In genomic region chr17:75684924-75685323, GRCh38 we compare ENCODE assay signal across 10 cellular contexts. TPM values are rescaled to one million over a fixed set of nuclear protein-coding genes. Genes with fewer than 3 reads are reported as not detected.
DNase-seq lines count a peak whose midpoint lies in the region; ATAC-seq and TF ChIP-seq lines count a peak whose summit lies in the region.
"Had no signal": no experiment of that assay in that cellular context is flagged by ENCODE, and none has a peak within 500 bp of the region (broad histone marks: within the 10 kb centered on the region; RNA-seq: fewer than 3 reads in every experiment).

No MANE protein-coding gene starts in this region.

- H3K36me3 Mint-ChIP-seq in Caco-2 (ENCODE audit: insufficient read depth, unreplicated experiment) (peaks cover 69% of the 10 kb centered on the region), T-cell (no peaks in the 10 kb centered on the region)

- TF ChIP-seq CTCF in Caco-2 (IDR thresholded peaks at IDR 0.05; ENCODE audit: insufficient read depth in 1 of 2, low read depth in 1 of 2, low read length in 1 of 2, severe bottlenecking in 1 of 2, unreplicated experiment in 1 of 2) (no peak), RWPE1 (conservative IDR thresholded peaks at IDR 0.05; ENCODE audit: low read depth) (no peak), psoas muscle (IDR thresholded peaks at IDR 0.05) (no peak)

- H3K4me1 Mint-ChIP-seq in Caco-2 (ENCODE audit: low read depth, unreplicated experiment) = peaks cover 35% of the 10 kb centered on the region
- H3K4me1 Mint-ChIP-seq in T-cell = peaks cover 40 to 53% (median 49%) of the 10 kb centered on the region in 3 donors

- intact Hi-C loops in Caco-2 (cut with micrococcal nuclease; ENCODE audit: unreplicated experiment) (no loop called here), psoas muscle (cut with DNase I) (no loop called here)

- H3K27ac ChIP-seq in RWPE1 (peak overlapping the region; percentile 100), psoas muscle (peak overlapping the region; percentile 30)

- H3K9me3 Mint-ChIP-seq in Caco-2 (ENCODE audit: unreplicated experiment) = no peaks in the 10 kb centered on the region
- H3K9me3 Mint-ChIP-seq in T-cell = no peaks in the 10 kb centered on the region
- H3K9me3 Mint-ChIP-seq: CD4-positive, CD25-positive, alpha-beta regulatory T cell had no signal

- 60 to 77% (median 65%) methylated on average over 7 of the region's 7 CpGs for WGBS in psoas muscle, 3 donors

- H3K4me3 ChIP-seq in Caco-2 (ENCODE audit: low read depth, low read length) (no peak overlapping the region), psoas muscle (no peak overlapping the region)

- H3K27ac Mint-ChIP-seq in Caco-2 (ENCODE audit: unreplicated experiment) (peak overlapping the region; percentile 90), T-cell (no peak overlapping the region)

- no peak for TF ChIP-seq POLR2A in erythroblast (IDR thresholded peaks at IDR 0.05; ENCODE audit: low read length)

- H3K9me3 ChIP-seq in Caco-2 = no peaks in the 10 kb centered on the region
- H3K9me3 ChIP-seq in psoas muscle = no peaks in the 10 kb centered on the region

- ATAC-seq in psoas muscle = peak in 2 of 4 donors; percentile 38 to 54
- no peak for ATAC-seq in T-cell (replicated peaks in 1 of 4)

- POLR2A ChIA-PET in Caco-2 (lab: Charles Lee) = no interaction called here
- POLR2A ChIA-PET in RWPE1 (lab: Yijun Ruan, JAX; ENCODE audit: low non-redundant PET) = interaction anchor here (1.1 to 3.6 kb wide), 2 partner anchors 8 to 37 kb away, joined by 3 to 39 read pairs; partner anchors contain the start of gene ITGB4
- POLR2A ChIA-PET in T-cell (lab: Charles Lee) = no interaction called here

- peak overlapping the region; percentile 46 for H3K4me3 Mint-ChIP-seq in Caco-2 (ENCODE audit: unreplicated experiment)
- H3K4me3 Mint-ChIP-seq in T-cell = no peak overlapping the region
- H3K4me3 Mint-ChIP-seq: CD4-positive, CD25-positive, alpha-beta regulatory T cell had no signal

- BruUV-seq in Caco-2 (replicated peaks; lab: Mats Ljungman, UMichigan) = no TSS peak

- H3K36me3 ChIP-seq in Caco-2 (ENCODE audit: control insufficient read depth, insufficient read depth, low read length) (peaks cover 6% of the 10 kb centered on the region), psoas muscle (ENCODE audit: insufficient read depth in 1 of 2, low read depth in 1 of 2) (peaks cover 0 to 5% of the 10 kb centered on the region in 2 donors)

- CTCF ChIA-PET in Caco-2 (lab: Charles Lee) (no interaction called here), RWPE1 (lab: Yijun Ruan, JAX) (interaction anchor here (0.5 to 1.6 kb wide), 2 partner anchors 58 to 65 kb away, joined by 4 to 5 read pairs; no protein-coding TSS in a partner anchor), T-cell (lab: Charles Lee) (no interaction called here)

- H3K4me1 ChIP-seq in Caco-2 (peaks cover 30% of the 10 kb centered on the region), psoas muscle (peaks cover 47% of the 10 kb centered on the region)

- H3K27me3 ChIP-seq in Caco-2 (replicated peaks; ENCODE audit: control insufficient read depth, insufficient read depth, low read length) = no peaks in the 10 kb centered on the region
- no peaks in the 10 kb centered on the region for H3K27me3 ChIP-seq in psoas muscle (ENCODE audit: insufficient read depth in 3 of 3, low read length in 2 of 3)

- H3K27me3 Mint-ChIP-seq in Caco-2 (ENCODE audit: insufficient read depth, unreplicated experiment) (no peaks in the 10 kb centered on the region), T-cell (no peaks in the 10 kb centered on the region)
- H3K27me3 Mint-ChIP-seq: CD4-positive, CD25-positive, alpha-beta regulatory T cell had no signal

- DNase-seq in Caco-2 (peak; percentile 58 to 86), RWPE1 (ENCODE audit: low spot score) (peak; percentile 93), fibroblast of gingiva (ENCODE audit: low read depth) (peak; percentile 58), psoas muscle (no peak), T-cell (no peak), erythroblast (lab: John Stamatoyannopoulos, UW) (no peak), amniotic stem cell (lab: John Stamatoyannopoulos, UW) (no peak), COLO668 (lab: John Stamatoyannopoulos, UW; ENCODE audit: unreplicated experiment) (no peak)
- DNase-seq: CD4-positive, CD25-positive, alpha-beta regulatory T cell had no signal

RNA-seq across cellular contexts. Expression of gene SAP30BP, which starts 17.8 kb away (rescaled TPM):
- 119 and 126 TPM in 2 replicates for total RNA-seq in Caco-2 (2022)
- total RNA-seq in psoas muscle = 10 to 100 TPM; 40.9 to 68.5 (median 46.7) TPM
- 100 to 1,000 TPM in 1 of 3 donors, 10 to 100 TPM in 2; 71.9 to 123 (median 79.4) TPM for polyA plus RNA-seq in psoas muscle
- total RNA-seq in T-cell = 100 to 1,000 TPM; 124 to 191 (median 128) TPM

RNA-seq across cellular contexts. Expression of gene RECQL5, which starts 18.0 kb away (rescaled TPM):
- total RNA-seq in Caco-2 (2022) = 67.0 and 67.7 TPM in 2 replicates
- 10 to 100 TPM in 2 of 4 donors, 1 to 10 TPM in 2; 6.8 to 15.5 (median 9.6) TPM for total RNA-seq in psoas muscle
- polyA plus RNA-seq in psoas muscle = 10 to 100 TPM in 1 of 3 donors, 1 to 10 TPM in 2; 5.7 to 16.0 (median 7.8) TPM
- 10 to 100 TPM; 38.0 to 75.0 (median 61.9) TPM for total RNA-seq in T-cell

RNA-seq across cellular contexts. Expression of gene ITGB4, which starts 36.3 kb away (rescaled TPM):
- total RNA-seq in Caco-2 (2022) (50.8 and 55.4 TPM in 2 replicates), psoas muscle (1 to 10 TPM; 1.3 to 5.7 (median 3.9) TPM), T-cell (1 to 10 TPM in 4 of 5 donors, under 1 TPM in 1; 0.68 to 1.6 (median 1.5) TPM)
- polyA plus RNA-seq in psoas muscle = 1 to 10 TPM; 1.5 to 2.1 (median 1.6) TPM
- total RNA-seq: CD4-positive, CD25-positive, alpha-beta regulatory T cell had no signal

RNA-seq across cellular contexts. Expression of gene SMIM5, which starts 51.7 kb away (rescaled TPM):
- 0.20 TPM in 1 of 2 replicates, not detected in the other for total RNA-seq in Caco-2 (2022)
- under 1 TPM in 3 of 4 donors, not detected in 1; 0.11 to 0.28 (median 0.17) TPM for total RNA-seq in psoas muscle
- polyA plus RNA-seq in psoas muscle = under 1 TPM; 0.17 to 0.92 (median 0.21) TPM
- 1 to 10 TPM in 2 of 5 donors, under 1 TPM in 3; 0.35 to 2.2 (median 0.82) TPM for total RNA-seq in T-cell
- total RNA-seq: HT1080 had no signal

Comparison
In these comparisons a context has a peak if more than half of its experiments do, and no peak if none do; other contexts are left out.
1. DNase-seq: peak in Caco-2 (2 of 2), RWPE1 (single experiment) and fibroblast of gingiva (single experiment); none in psoas muscle (0 of 2), T-cell (0 of 34), erythroblast (0 of 2), amniotic stem cell (single experiment) and COLO668 (single experiment).